1 cellular context compared by ENCODE assay signal in genomic region chr21:33542640-33543504, GRCh38.
TF ChIP-seq lines count a peak whose summit lies in the region.

SON (plus strand) TSS chr21:33543038; CDS start chr21:33543093, 55 bp downstream.

TF ChIP-seq in HepG2, 621 proteins besides CTCF, POLR2A, EP300 and RAD21 (continued from another document and continues in another):
- no peak for TF ChIP-seq HBP1 (CRISPR knock-in tag; IDR thresholded peaks at IDR 0.05; ENCODE audit: low read depth)
- TF ChIP-seq PRDM4 (CRISPR knock-in tag; IDR thresholded peaks at IDR 0.05; ENCODE audit: borderline replicate concordance), result no peak
- TF ChIP-seq NR2C2 (CRISPR knock-in tag; IDR thresholded peaks at IDR 0.05; ENCODE audit: borderline replicate concordance), result peak; percentile 54
- peak; percentile 14 to 26; a peak in 1 of 4 replicates for TF ChIP-seq MAFK (conservative IDR thresholded peaks at IDR 0.05 in 1 of 2, IDR thresholded peaks at IDR 0.05 in 1 of 2; ENCODE audit: low read length in 2 of 2)
- TF ChIP-seq PRDM10 (CRISPR knock-in tag; IDR thresholded peaks at IDR 0.05; ENCODE audit: low read depth), result no peak
- peak; percentile 91 for TF ChIP-seq KAT8 (CRISPR knock-in tag; IDR thresholded peaks at IDR 0.05)
- peak; percentile 56 for TF ChIP-seq PHF20 (CRISPR knock-in tag; IDR thresholded peaks at IDR 0.05)
- no peak for TF ChIP-seq ZNF710 (CRISPR knock-in tag; IDR thresholded peaks at IDR 0.05; ENCODE audit: borderline replicate concordance)
- peak; percentile 98; the same call in 1 of the 2 replicates for TF ChIP-seq CREBL2 (CRISPR knock-in tag; IDR thresholded peaks at IDR 0.05; ENCODE audit: borderline replicate concordance)
- TF ChIP-seq MXI1 (IDR thresholded peaks at IDR 0.05; ENCODE audit: borderline replicate concordance, low read depth, low read length), result no peak
- no peak for TF ChIP-seq ZBTB8A (CRISPR knock-in tag; IDR thresholded peaks at IDR 0.05; ENCODE audit: borderline replicate concordance, low read depth)
- TF ChIP-seq ATAD3A (CRISPR knock-in tag; IDR thresholded peaks at IDR 0.05), result no peak
- peak; percentile 30; the same call in 1 of the 2 replicates for TF ChIP-seq ZNF281 (CRISPR knock-in tag; IDR thresholded peaks at IDR 0.05; ENCODE audit: borderline replicate concordance)
- TF ChIP-seq PRMT3 (CRISPR knock-in tag; IDR thresholded peaks at IDR 0.05; ENCODE audit: borderline replicate concordance, low read depth), result no peak; the same call in 1 of the 2 replicates
- no peak for TF ChIP-seq ZNF546 (CRISPR knock-in tag; conservative IDR thresholded peaks at IDR 0.05)
- TF ChIP-seq HNF1A (IDR thresholded peaks at IDR 0.05; ENCODE audit: low read depth), result no peak
- no peak for TF ChIP-seq HNF1A (CRISPR knock-in tag; IDR thresholded peaks at IDR 0.05; ENCODE audit: borderline replicate concordance)
- no peak for TF ChIP-seq ZNF207 (IDR thresholded peaks at IDR 0.05; ENCODE audit: borderline replicate concordance)
- no peak for TF ChIP-seq ZNF331 (CRISPR knock-in tag; IDR thresholded peaks at IDR 0.05)
- peak; percentile 36; the same call in 1 of the 2 replicates for TF ChIP-seq ZNF614 (CRISPR knock-in tag; IDR thresholded peaks at IDR 0.05; ENCODE audit: borderline replicate concordance)
- no peak for TF ChIP-seq MXD4 (CRISPR knock-in tag; IDR thresholded peaks at IDR 0.05)
- TF ChIP-seq EEA1 (CRISPR knock-in tag; IDR thresholded peaks at IDR 0.05; ENCODE audit: borderline replicate concordance), result no peak
- peak; percentile 72 for TF ChIP-seq ZNF547 (CRISPR knock-in tag; IDR thresholded peaks at IDR 0.05)
- TF ChIP-seq CSRNP1 (CRISPR knock-in tag; IDR thresholded peaks at IDR 0.05), result peak; percentile 80; the same call in 1 of the 2 replicates
- TF ChIP-seq KDM3A (CRISPR knock-in tag; IDR thresholded peaks at IDR 0.05; ENCODE audit: low read depth), result no peak
- TF ChIP-seq MED8 (CRISPR knock-in tag; IDR thresholded peaks at IDR 0.05; ENCODE audit: insufficient replicate concordance), result no peak
- TF ChIP-seq MYPOP (CRISPR knock-in tag; IDR thresholded peaks at IDR 0.05), result peak; percentile 95
- TF ChIP-seq HIVEP1 (CRISPR knock-in tag; IDR thresholded peaks at IDR 0.05), result no peak
- no peak for TF ChIP-seq RBM39 (IDR thresholded peaks at IDR 0.05; ENCODE audit: low read depth, low read length, poor library complexity, severe bottlenecking)
- TF ChIP-seq KDM2A (CRISPR knock-in tag; IDR thresholded peaks at IDR 0.05; ENCODE audit: borderline replicate concordance, low read depth), result 0 out of 2 replicates have a peak, but pooled peaks have one; percentile 73
- TF ChIP-seq ZNF124 (CRISPR knock-in tag; IDR thresholded peaks at IDR 0.05), result 0 out of 2 replicates have a peak, but pooled peaks have one; percentile 46
- TF ChIP-seq MBD4 (IDR thresholded peaks at IDR 0.05; ENCODE audit: borderline replicate concordance, low read length), result no peak
- TF ChIP-seq ZNF10 (CRISPR knock-in tag; IDR thresholded peaks at IDR 0.05; ENCODE audit: borderline replicate concordance, low read depth), result no peak
- TF ChIP-seq NFYC (CRISPR knock-in tag; IDR thresholded peaks at IDR 0.05), result peak; percentile 95
- TF ChIP-seq ZNF577 (CRISPR knock-in tag; IDR thresholded peaks at IDR 0.05; ENCODE audit: borderline replicate concordance, low read depth), result no peak
- no peak; the same call in 1 of the 2 replicates for TF ChIP-seq ZC3H4 (CRISPR knock-in tag; IDR thresholded peaks at IDR 0.05; ENCODE audit: borderline replicate concordance)
- TF ChIP-seq CENPX (CRISPR knock-in tag; IDR thresholded peaks at IDR 0.05), result no peak
- TF ChIP-seq GTF2F1 (IDR thresholded peaks at IDR 0.05; ENCODE audit: low read length), result no peak
